Comparison of ENCODE assay signal across 8 cellular contexts in the genomic region with DNA sequence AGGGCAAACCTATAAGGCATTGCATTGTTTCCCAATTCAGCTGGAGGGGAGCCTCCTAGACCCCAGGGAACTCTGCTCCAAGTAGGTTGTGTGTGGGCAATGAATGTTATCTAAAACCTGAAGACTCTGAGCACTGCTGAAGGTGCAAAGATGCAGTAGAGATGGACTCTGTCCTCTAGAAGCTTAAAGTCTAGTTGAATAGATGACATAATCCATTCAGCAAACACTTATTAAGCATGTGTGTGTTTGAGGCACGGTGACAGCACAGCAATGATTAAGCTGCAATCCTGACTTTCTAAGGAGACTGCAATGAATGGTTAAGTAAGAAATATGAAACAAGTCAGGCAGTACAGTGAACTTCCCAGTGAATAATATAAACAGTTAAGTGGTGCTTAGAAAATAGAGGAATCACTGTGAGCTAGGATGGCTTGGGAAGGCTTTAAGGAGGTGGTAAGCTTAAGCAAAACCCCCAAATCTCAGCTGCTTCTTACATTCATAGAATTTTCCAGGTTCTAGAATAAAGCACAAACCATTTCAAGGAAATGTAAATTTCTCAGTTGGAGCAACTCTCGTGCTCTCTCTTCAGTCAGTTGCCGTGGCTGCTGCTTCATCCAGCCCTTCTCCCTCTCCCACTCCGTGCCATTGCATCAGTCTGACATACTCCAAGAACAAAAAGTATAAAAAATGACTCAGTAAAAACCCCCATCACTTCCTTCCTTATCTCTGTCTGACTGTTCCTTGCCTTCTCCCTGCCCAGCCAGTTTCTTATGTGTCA. TPM values are rescaled to one million over a fixed set of nuclear protein-coding genes. Genes with fewer than 3 reads are reported as not detected.
DNase-seq lines count a peak whose midpoint lies in the region; ATAC-seq and TF ChIP-seq lines count a peak whose summit lies in the region.

No MANE protein-coding gene starts in this region.

- ATAC-seq in esophagus mucosa: peak; percentile 70
- ATAC-seq in HG03280 (IDR thresholded peaks at IDR 0.05; ENCODE audit: unreplicated experiment): no peak
- no peak for ATAC-seq in GM19395 (IDR thresholded peaks at IDR 0.05; ENCODE audit: unreplicated experiment)

- H3K9me3 ChIP-seq in Peyer's patch: no peaks in the 10 kb centered on the region

- H3K4me3 ChIP-seq in Peyer's patch: no peak overlapping the region

- peak; percentile 29 for DNase-seq in GF-D8 (lab: John Stamatoyannopoulos, UW)
- DNase-seq in Peyer's patch: no peak
- peak; percentile 31 for DNase-seq in putamen (ENCODE audit: low spot score)
- no peak for DNase-seq in NCI-H2081 (lab: John Stamatoyannopoulos, UW)
- DNase-seq in hippocampal formation (lab: John Stamatoyannopoulos, UW): no peak

- H3K27ac ChIP-seq in Peyer's patch: peak overlapping the region in 3 of 4 donors; percentile 45 to 86 (median 77)

- peaks cover 0 to 15% (median 3%) of the 10 kb centered on the region in 4 donors for H3K4me1 ChIP-seq in Peyer's patch

- no peak for TF ChIP-seq CTCF in Peyer's patch (IDR thresholded peaks at IDR 0.05)

- no peaks in the 10 kb centered on the region for H3K27me3 ChIP-seq in Peyer's patch

- peak in 1 of 2 donors; percentile 62 for TF ChIP-seq POLR2A in Peyer's patch (IDR thresholded peaks at IDR 0.05)

- H3K36me3 ChIP-seq in Peyer's patch: peaks cover 0 to 50% (median 7%) of the 10 kb centered on the region in 3 donors

RNA-seq across cellular contexts. Expression of a gene that starts 19.1 kb away (rescaled TPM):
- total RNA-seq in Peyer's patch (10 to 100 TPM; 18.2 to 83.7 (median 74.4) TPM), esophagus mucosa (155 TPM)

RNA-seq across cellular contexts. Expression of a gene that starts 27.4 kb away (rescaled TPM):
- total RNA-seq in Peyer's patch (1 to 10 TPM; 1.6 to 4.1 (median 2.9) TPM), esophagus mucosa (0.16 TPM)

RNA-seq across cellular contexts. Expression of a gene that starts 40.3 kb away (rescaled TPM):
- total RNA-seq in Peyer's patch (10 to 100 TPM; 35.4 to 99.0 (median 53.7) TPM), esophagus mucosa (14.7 TPM)

Comparison
In these comparisons a context has a peak if more than half of its experiments do, and no peak if none do; other contexts are left out.
1. DNase-seq: peak in GF-D8 (single experiment) and putamen (single experiment); none in Peyer's patch (0 of 3), NCI-H2081 (0 of 2) and hippocampal formation (0 of 2).